In the genomic region with DNA sequence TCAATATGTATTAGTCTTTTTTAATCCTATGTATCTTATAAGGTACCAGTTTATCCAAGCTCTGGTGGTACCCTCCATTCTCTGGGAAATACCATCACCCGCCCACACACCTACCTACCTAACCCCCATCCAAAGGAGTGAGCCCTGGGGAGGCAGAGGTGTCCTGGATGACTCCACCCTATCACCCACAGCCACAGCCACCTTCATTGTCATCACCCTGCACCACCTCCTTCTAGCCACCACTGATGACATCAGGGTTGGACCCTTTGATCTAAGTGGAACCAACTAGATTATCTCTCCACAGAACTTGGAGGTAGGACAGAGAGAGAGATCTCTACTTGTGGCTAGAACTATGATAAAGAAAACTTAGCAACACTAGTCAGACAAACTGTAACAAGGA, we compare ENCODE assay signal across 22 cellular contexts.
DNase-seq lines count a peak whose midpoint lies in the region; ATAC-seq and TF ChIP-seq lines count a peak whose summit lies in the region.
"Had no signal": no experiment of that assay in that cellular context is flagged by ENCODE, and none has a peak within 500 bp of the region (broad histone marks: within the 10 kb centered on the region; RNA-seq: fewer than 3 reads in every experiment).

No MANE protein-coding gene starts in this region.

- DNase-seq in Daoy (ENCODE audit: low read depth) (peak; percentile 11), HFFc6 (no peak), immature natural killer cell (peak in 2 of 3 donors; percentile 12 to 15), erythroblast (lab: John Stamatoyannopoulos, UW) (no peak)
- DNase-seq: activated CD4-positive, alpha-beta T cell treated with anti-CD3 and anti-CD28 coated beads for 36 hours; activated effector memory CD4-positive, alpha-beta T cell treated with Interleukin-2 at 50 U/mL for 16 hours; DMS153; GDM1; GM23248; NCI-H1048; NCI-H1694; NCI-H446 treated with DMSO at 0.1 percent for 48 hours; NCI-H82; nephron progenitor cell; stimulated activated CD4-positive, alpha-beta T cell treated with anti-CD3 and anti-CD28 coated beads, Interleukin-4, amount 100 ng/mL, for 24 hours; SW 1271; T-helper 9 cell; tibial artery had no signal

- no peaks in the 10 kb centered on the region for H3K9me3 Mint-ChIP-seq in HFFc6
- H3K9me3 Mint-ChIP-seq in activated T-helper 17 cell treated with anti-CD3 and anti-CD28 coated beads, Interleukin-2, amount 50 U/mL, for 72 hours, result no peaks in the 10 kb centered on the region
- H3K9me3 Mint-ChIP-seq in immature natural killer cell, result no peaks in the 10 kb centered on the region
- H3K9me3 Mint-ChIP-seq: memory B cell had no signal

- H3K27ac Mint-ChIP-seq in HFFc6 (peak overlapping the region; percentile 95), immature natural killer cell (no peak overlapping the region)
- no peak overlapping the region for H3K27ac Mint-ChIP-seq in activated T-helper 17 cell treated with anti-CD3 and anti-CD28 coated beads, Interleukin-2, amount 50 U/mL, for 72 hours
- H3K27ac Mint-ChIP-seq: activated CD4-positive, alpha-beta T cell treated with anti-CD3 and anti-CD28 coated beads for 36 hours; memory B cell; nephron progenitor cell had no signal

- peak; percentile 23 for ATAC-seq in activated T-helper 17 cell treated with anti-CD3 and anti-CD28 coated beads, Interleukin-2, amount 50 U/mL, for 72 hours (replicated peaks)
- ATAC-seq in GM21619 (IDR thresholded peaks at IDR 0.05; ENCODE audit: unreplicated experiment) (no peak), HG03378 (IDR thresholded peaks at IDR 0.05; ENCODE audit: unreplicated experiment) (no peak)
- ATAC-seq: activated CD4-positive, alpha-beta T cell treated with anti-CD3 and anti-CD28 coated beads for 36 hours had no signal

- no peak for TF ChIP-seq POLR2A in erythroblast (IDR thresholded peaks at IDR 0.05; ENCODE audit: low read length)

- H3K36me3 Mint-ChIP-seq in HFFc6 (ENCODE audit: low read depth) (no peaks in the 10 kb centered on the region; the same call in 1 of the 2 replicates), immature natural killer cell (no peaks in the 10 kb centered on the region)
- H3K36me3 Mint-ChIP-seq in activated T-helper 17 cell treated with anti-CD3 and anti-CD28 coated beads, Interleukin-2, amount 50 U/mL, for 72 hours (ENCODE audit: low read depth), result no peaks in the 10 kb centered on the region
- H3K36me3 Mint-ChIP-seq: memory B cell had no signal

- H3K4me3 Mint-ChIP-seq in HFFc6 (peak overlapping the region; percentile 81; the same call in 1 of the 2 replicates), immature natural killer cell (no peak overlapping the region)
- no peak overlapping the region for H3K4me3 Mint-ChIP-seq in activated T-helper 17 cell treated with anti-CD3 and anti-CD28 coated beads, Interleukin-2, amount 50 U/mL, for 72 hours
- H3K4me3 Mint-ChIP-seq: activated CD4-positive, alpha-beta T cell treated with anti-CD3 and anti-CD28 coated beads for 36 hours; memory B cell; nephron progenitor cell had no signal

- no peak for TF ChIP-seq CTCF in HFFc6 (IDR thresholded peaks at IDR 0.05)

- H3K27me3 Mint-ChIP-seq in HFFc6 (ENCODE audit: insufficient read depth) (peaks cover 2% of the 10 kb centered on the region; the same call in 1 of the 2 replicates), immature natural killer cell (ENCODE audit: low read depth in 3 of 3) (peaks cover 0 to 6% (median 0%) of the 10 kb centered on the region in 3 donors)
- H3K27me3 Mint-ChIP-seq in activated T-helper 17 cell treated with anti-CD3 and anti-CD28 coated beads, Interleukin-2, amount 50 U/mL, for 72 hours, result peaks cover 5% of the 10 kb centered on the region
- H3K27me3 Mint-ChIP-seq: activated CD4-positive, alpha-beta T cell treated with anti-CD3 and anti-CD28 coated beads for 36 hours; memory B cell had no signal

- H3K4me1 Mint-ChIP-seq in HFFc6 (ENCODE audit: low read depth) (peaks cover 39% of the 10 kb centered on the region), immature natural killer cell (no peaks in the 10 kb centered on the region)
- no peaks in the 10 kb centered on the region for H3K4me1 Mint-ChIP-seq in activated T-helper 17 cell treated with anti-CD3 and anti-CD28 coated beads, Interleukin-2, amount 50 U/mL, for 72 hours
- H3K4me1 Mint-ChIP-seq: activated CD4-positive, alpha-beta T cell treated with anti-CD3 and anti-CD28 coated beads for 36 hours; memory B cell had no signal

Comparison
In these comparisons a context has a peak if more than half of its experiments do, and no peak if none do; other contexts are left out.
1. DNase-seq: peak in Daoy (single experiment) and immature natural killer cell (2 of 3); none in HFFc6 (single experiment) and erythroblast (0 of 2).